ENCODE assay signal across 10 cellular contexts in the genomic region with DNA sequence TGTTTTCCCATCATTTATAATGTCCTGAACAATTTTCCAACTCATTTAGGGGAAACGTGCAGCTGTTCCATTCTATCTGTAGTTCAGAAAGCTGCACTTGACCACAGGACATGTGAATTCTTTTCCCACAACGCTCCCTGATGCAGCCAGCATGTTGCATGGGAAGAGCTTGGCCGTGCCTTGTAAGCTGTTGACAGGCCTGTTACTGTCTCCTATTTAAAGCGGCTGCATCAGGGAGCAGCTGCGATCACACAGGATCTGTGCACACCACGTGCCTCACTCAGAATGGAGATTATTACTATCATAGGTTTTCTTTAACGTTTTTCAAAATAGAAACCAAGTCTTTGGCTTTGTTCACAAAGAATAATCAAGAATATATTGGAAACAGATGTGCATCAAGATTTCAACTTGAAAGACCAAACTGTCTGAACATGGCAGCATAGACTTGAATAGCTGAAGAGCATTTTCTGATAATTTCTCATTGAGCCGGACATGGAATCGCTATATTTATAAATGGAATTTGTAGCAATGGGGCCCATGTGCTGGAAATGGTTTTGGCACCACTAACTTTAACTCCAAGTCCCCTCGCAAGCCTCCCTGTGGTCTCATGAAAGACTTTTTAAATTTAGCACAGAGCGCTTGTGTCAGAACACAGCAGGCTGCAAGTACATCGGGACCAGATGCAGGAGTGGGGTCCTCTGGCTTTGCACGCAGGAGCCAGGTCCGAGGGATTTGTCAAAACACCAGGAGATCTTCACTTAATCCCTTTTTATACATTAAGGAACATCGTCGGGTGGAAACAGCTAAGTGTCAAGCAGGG. TPM values are rescaled to one million over a fixed set of nuclear protein-coding genes. Genes with fewer than 3 reads are reported as not detected.
DNase-seq lines count a peak whose midpoint lies in the region; ATAC-seq and TF ChIP-seq lines count a peak whose summit lies in the region.
"Had no signal": no experiment of that assay in that cellular context is flagged by ENCODE, and none has a peak within 500 bp of the region (broad histone marks: within the 10 kb centered on the region; RNA-seq: fewer than 3 reads in every experiment).

No MANE protein-coding gene starts in this region.

- peaks cover 0 to 11% (median 0%) of the 10 kb centered on the region in 9 donors for H3K36me3 ChIP-seq in heart left ventricle

- H3K4me1 Mint-ChIP-seq in activated T-helper 1 cell treated with anti-CD3 and anti-CD28 coated beads, Interleukin-12 subunit alpha, Interleukin-12 subunit beta, Interleukin-2, Interleukin-4 antibody, amounts not matched to agents 30 ng/mL and 10 ng/mL and 1 ng/mL, durations not matched to agents 14 hours and 24 hours and 36 hours (ENCODE audit: low read depth), result peaks cover 63% of the 10 kb centered on the region
- peaks cover 10% of the 10 kb centered on the region for H3K4me1 Mint-ChIP-seq in activated T-cell treated with anti-CD3 and anti-CD28 coated beads, Interleukin-2, amount 50 U/mL, for 24 hours (ENCODE audit: low read depth)

- H3K4me3 ChIP-seq in heart left ventricle, result peak overlapping the region in 3 of 12 donors; percentile 1 to 21 (median 4)

- H3K9me3 ChIP-seq in heart left ventricle, result no peaks in the 10 kb centered on the region
- H3K9me3 ChIP-seq: neutrophil had no signal

- H3K9me3 Mint-ChIP-seq in activated T-helper 1 cell treated with anti-CD3 and anti-CD28 coated beads, Interleukin-12 subunit alpha, Interleukin-12 subunit beta, Interleukin-2, Interleukin-4 antibody, amounts not matched to agents 30 ng/mL and 10 ng/mL and 1 ng/mL, durations not matched to agents 14 hours and 24 hours and 36 hours, result no peaks in the 10 kb centered on the region
- H3K9me3 Mint-ChIP-seq in activated T-cell treated with anti-CD3 and anti-CD28 coated beads, Interleukin-2, amount 50 U/mL, for 24 hours, result no peaks in the 10 kb centered on the region

- intact Hi-C loops in activated T-helper 1 cell treated with anti-CD3 and anti-CD28 coated beads, Interleukin-12 subunit alpha, Interleukin-12 subunit beta, Interleukin-2, Interleukin-4 antibody, amounts not matched to agents 30 ng/mL and 10 ng/mL and 1 ng/mL, durations not matched to agents 14 hours and 24 hours and 36 hours (cut with micrococcal nuclease), result no loop called here
- intact Hi-C loops in heart left ventricle (cut with DNase I), result loop anchor here (1.0 to 10.0 kb wide), 10 partner anchors 71 to 336 kb away; no protein-coding TSS in a partner anchor

- no peak for TF ChIP-seq POLR2A in heart left ventricle (IDR thresholded peaks at IDR 0.05)

- no peaks in the 10 kb centered on the region for H3K27me3 ChIP-seq in heart left ventricle
- H3K27me3 ChIP-seq: neutrophil had no signal

- H3K27ac Mint-ChIP-seq in activated T-helper 1 cell treated with anti-CD3 and anti-CD28 coated beads, Interleukin-12 subunit alpha, Interleukin-12 subunit beta, Interleukin-2, Interleukin-4 antibody, amounts not matched to agents 30 ng/mL and 10 ng/mL and 1 ng/mL, durations not matched to agents 14 hours and 24 hours and 36 hours, result peak overlapping the region; percentile 49
- H3K27ac Mint-ChIP-seq in activated T-cell treated with anti-CD3 and anti-CD28 coated beads, Interleukin-2, amount 50 U/mL, for 24 hours, result no peak overlapping the region

- no peak for TF ChIP-seq CTCF in heart left ventricle (IDR thresholded peaks at IDR 0.05)

- H3K36me3 Mint-ChIP-seq in activated T-helper 1 cell treated with anti-CD3 and anti-CD28 coated beads, Interleukin-12 subunit alpha, Interleukin-12 subunit beta, Interleukin-2, Interleukin-4 antibody, amounts not matched to agents 30 ng/mL and 10 ng/mL and 1 ng/mL, durations not matched to agents 14 hours and 24 hours and 36 hours (ENCODE audit: low read depth), result peaks cover 33% of the 10 kb centered on the region
- no peaks in the 10 kb centered on the region for H3K36me3 Mint-ChIP-seq in activated T-cell treated with anti-CD3 and anti-CD28 coated beads, Interleukin-2, amount 50 U/mL, for 24 hours (ENCODE audit: low read depth)

- no peaks in the 10 kb centered on the region for H3K27me3 Mint-ChIP-seq in activated T-helper 1 cell treated with anti-CD3 and anti-CD28 coated beads, Interleukin-12 subunit alpha, Interleukin-12 subunit beta, Interleukin-2, Interleukin-4 antibody, amounts not matched to agents 30 ng/mL and 10 ng/mL and 1 ng/mL, durations not matched to agents 14 hours and 24 hours and 36 hours (ENCODE audit: insufficient read depth)
- H3K27me3 Mint-ChIP-seq in activated T-cell treated with anti-CD3 and anti-CD28 coated beads, Interleukin-2, amount 50 U/mL, for 24 hours, result peaks cover 2% of the 10 kb centered on the region

- WGBS in heart left ventricle, 4 donors, result 29 to 40% (median 33%) methylated on average over 16 of the region's 16 CpGs

- DNase-seq in GM04504 (ENCODE audit: low read depth), result peak; percentile 12
- DNase-seq in activated T-helper 1 cell treated with anti-CD3 and anti-CD28 coated beads, Interleukin-12 subunit alpha, Interleukin-12 subunit beta, Interleukin-2, Interleukin-4 antibody, amounts not matched to agents 30 ng/mL and 10 ng/mL and 1 ng/mL, durations not matched to agents 14 hours and 24 hours and 36 hours (ENCODE audit: low spot score), result no peak
- DNase-seq in heart left ventricle, result peak in 4 of 5 donors; percentile 54 to 80 (median 67)
- DNase-seq in putamen (ENCODE audit: low spot score), result peak; percentile 22
- no peak for DNase-seq in activated T-cell treated with anti-CD3 and anti-CD28 coated beads, Interleukin-2, amount 50 U/mL, for 24 hours
- no peak for DNase-seq in epidermal melanocyte (ENCODE audit: insufficient read length, low spot score)
- DNase-seq in NCI-H526 treated with DMSO at 0.1 percent for 48 hours (lab: John Stamatoyannopoulos, UW), result no peak
- DNase-seq: effector memory CD4-positive, alpha-beta T cell had no signal

- ATAC-seq in heart left ventricle, result peak; percentile 92 to 98 (median 94)
- no peak for ATAC-seq in GM18907 (IDR thresholded peaks at IDR 0.05; ENCODE audit: unreplicated experiment)

- H3K4me3 Mint-ChIP-seq in activated T-helper 1 cell treated with anti-CD3 and anti-CD28 coated beads, Interleukin-12 subunit alpha, Interleukin-12 subunit beta, Interleukin-2, Interleukin-4 antibody, amounts not matched to agents 30 ng/mL and 10 ng/mL and 1 ng/mL, durations not matched to agents 14 hours and 24 hours and 36 hours, result peak overlapping the region; percentile 25
- H3K4me3 Mint-ChIP-seq in activated T-cell treated with anti-CD3 and anti-CD28 coated beads, Interleukin-2, amount 50 U/mL, for 24 hours, result no peak overlapping the region

- peaks cover 0 to 22% (median 15%) of the 10 kb centered on the region in 12 donors for H3K4me1 ChIP-seq in heart left ventricle

- peak overlapping the region in 8 of 12 donors; percentile 11 to 58 (median 40) for H3K27ac ChIP-seq in heart left ventricle
- H3K27ac ChIP-seq: neutrophil had no signal

RNA-seq across cellular contexts. Expression of gene MYO18B, which starts 40.8 kb away (rescaled TPM):
- total RNA-seq in activated T-helper 1 cell treated with anti-CD3 and anti-CD28 coated beads, Interleukin-12 subunit alpha, Interleukin-12 subunit beta, Interleukin-2, Interleukin-4 antibody, amounts not matched to agents 30 ng/mL and 10 ng/mL and 1 ng/mL, durations not matched to agents 14 hours and 24 hours and 36 hours, result 0.91 and 1.1 TPM in 2 replicates
- total RNA-seq in heart left ventricle, result 100 to 1,000 TPM; 156 to 301 (median 193) TPM
- polyA plus RNA-seq in heart left ventricle, result 100 to 1,000 TPM; 140 to 216 TPM

Comparison
In these comparisons a context has a peak if more than half of its experiments do, and no peak if none do; other contexts are left out.
1. DNase-seq: peak in GM04504 (single experiment), heart left ventricle (4 of 5) and putamen (single experiment); none in activated T-helper 1 cell treated with anti-CD3 and anti-CD28 coated beads, Interleukin-12 subunit alpha, Interleukin-12 subunit beta, Interleukin-2, Interleukin-4 antibody, amounts not matched to agents 30 ng/mL and 10 ng/mL and 1 ng/mL, durations not matched to agents 14 hours and 24 hours and 36 hours (single experiment), activated T-cell treated with anti-CD3 and anti-CD28 coated beads, Interleukin-2, amount 50 U/mL, for 24 hours (single experiment), epidermal melanocyte (single experiment) and NCI-H526 treated with DMSO at 0.1 percent for 48 hours (single experiment).
2. RNA of gene MYO18B, which starts 40.8 kb away (total RNA-seq): 156 to 301 TPM in heart left ventricle; 0.91 to 1.1 TPM in activated T-helper 1 cell treated with anti-CD3 and anti-CD28 coated beads, Interleukin-12 subunit alpha, Interleukin-12 subunit beta, Interleukin-2, Interleukin-4 antibody, amounts not matched to agents 30 ng/mL and 10 ng/mL and 1 ng/mL, durations not matched to agents 14 hours and 24 hours and 36 hours; every median in the first group is over 10 times any median in the second.